ENCODE assay signal across 35 cellular contexts in genomic region chr4:173829565-173829964, GRCh38.
"Had no signal": no experiment of that assay in that cellular context is flagged by ENCODE, and none has a peak within 500 bp of the region (broad histone marks: within the 10 kb centered on the region; RNA-seq: fewer than 3 reads in every experiment).

No MANE protein-coding gene starts in this region.

- H3K9me3 ChIP-seq: MG63 had no signal

- H3K4me3 ChIP-seq: MG63 had no signal

- DNase-seq: Karpas-422, Kasumi-1, KBM-7, KG1, MG63, MM.1S, MV-4-11, NCI-H1048, NCI-H1092, NCI-H1092 treated with DMSO at 0.1 percent for 48 hours, NCI-H1105, NCI-H1105 treated with DMSO at 0.1 percent for 48 hours, NCI-H1417, NCI-H1417 treated with DMSO at 0.1 percent for 48 hours, NCI-H1436, NCI-H1436 treated with DMSO at 0.1 percent for 48 hours, NCI-H146, NCI-H1694, NCI-H1694 treated with DMSO at 0.1 percent for 48 hours, NCI-H187, NCI-H187 treated with DMSO at 0.1 percent for 48 hours, NCI-H2029, NCI-H2029 treated with DMSO at 0.1 percent for 48 hours, NCI-H2081, NCI-H2081 treated with DMSO at 0.1 percent for 48 hours, NCI-H2107, NCI-H2171, NCI-H2171 treated with DMSO at 0.1 percent for 48 hours, NCI-H2227 treated with DMSO at 0.1 percent for 48 hours, NCI-H226, NCI-H345, NCI-H446, NCI-H446 treated with DMSO at 0.1 percent for 48 hours, NCI-H510A had no signal

- H3K36me3 ChIP-seq: MG63 had no signal

- H3K27me3 ChIP-seq: MG63 had no signal

- H3K27ac ChIP-seq: KMS-11 had no signal
